14 cellular contexts compared by ENCODE assay signal in genomic region chr9:136086213-136086881, GRCh38. TPM values are rescaled to one million over a fixed set of nuclear protein-coding genes. Genes with fewer than 3 reads are reported as not detected.
A peak's percentile ranks its signal among the peaks of the same experiment; 100 is the strongest.
DNase-seq lines count a peak whose midpoint lies in the region; ATAC-seq and TF ChIP-seq lines count a peak whose summit lies in the region.
"Had no signal": no experiment of that assay in that cellular context is flagged by ENCODE, and none has a peak within 500 bp of the region (broad histone marks: within the 10 kb centered on the region; RNA-seq: fewer than 3 reads in every experiment).

No MANE protein-coding gene starts in this region.

- peak overlapping the region in 1 of 9 donors; percentile 58 for H3K27ac Mint-ChIP-seq in naive thymus-derived CD4-positive, alpha-beta T cell
- H3K27ac Mint-ChIP-seq: activated T-helper 17 cell treated with anti-CD3 and anti-CD28 coated beads, Interleukin-2, amount 50 U/mL, for 72 hours had no signal

- H3K4me3 ChIP-seq in BLaER1 treated with 17β-estradiol and CSF1 and Interleukin-3, amounts not matched to agents 10 nM and 100 nM: 0 out of 20 replicates have a peak overlapping the region, but pooled peaks of 1 of the 10 experiments have one; percentile 8
- H3K4me3 ChIP-seq in sigmoid colon (peak overlapping the region in 1 of 4 donors; percentile 11), MG63 (no peak overlapping the region)
- no peak overlapping the region for H3K4me3 ChIP-seq in naive thymus-derived CD4-positive, alpha-beta T cell (ENCODE audit: low read length)
- H3K4me3 ChIP-seq: skin epidermis had no signal

- H3K27ac ChIP-seq in BLaER1 treated with 17β-estradiol and CSF1 and Interleukin-3, amounts not matched to agents 10 nM and 100 nM: peak overlapping the region in 10 of 11 experiments; percentile 27 to 86 (median 82); a peak in 20 of 22 replicates
- peak overlapping the region; percentile 75 for H3K27ac ChIP-seq in angular gyrus (ENCODE audit: low read depth, low read length)
- peak overlapping the region; percentile 97 to 98 (median 98) for H3K27ac ChIP-seq in sigmoid colon
- no peak overlapping the region for H3K27ac ChIP-seq in naive thymus-derived CD4-positive, alpha-beta T cell (ENCODE audit: low read depth, low read length)

- no peak for TF ChIP-seq CTCF in sigmoid colon (IDR thresholded peaks at IDR 0.05)

- H3K4me1 ChIP-seq in BLaER1 treated with 17β-estradiol and CSF1 and Interleukin-3, amounts not matched to agents 10 nM and 100 nM: peaks cover 71 to 100% (median 98%) of the 10 kb centered on the region in 10 experiments
- peaks cover 0 to 99% (median 96%) of the 10 kb centered on the region in 4 donors for H3K4me1 ChIP-seq in sigmoid colon
- peaks cover 8 to 9% of the 10 kb centered on the region in 2 donors for H3K4me1 ChIP-seq in naive thymus-derived CD4-positive, alpha-beta T cell (ENCODE audit: control insufficient read depth in 2 of 2, insufficient read depth in 2 of 2, low read length in 2 of 2)

- H3K36me3 Mint-ChIP-seq in naive thymus-derived CD4-positive, alpha-beta T cell: peaks cover 0 to 3% (median 0%) of the 10 kb centered on the region in 5 donors

- intact Hi-C loops in left ventricle myocardium superior (cut with micrococcal nuclease) (no loop called here), sigmoid colon (cut with DNase I) (loop anchor here (5.0 kb wide), 1 partner anchor 34 kb away; no protein-coding TSS in a partner anchor)
- intact Hi-C loops in naive thymus-derived CD4-positive, alpha-beta T cell (cut with micrococcal nuclease): no loop called here

- peaks cover 0 to 98% (median 0%) of the 10 kb centered on the region in 11 experiments; a peak in 5 of 22 replicates for H4K20me1 ChIP-seq in BLaER1 treated with 17β-estradiol and CSF1 and Interleukin-3, amounts not matched to agents 10 nM and 100 nM

- ATAC-seq in left ventricle myocardium superior (peak; percentile 18), HG03175 (IDR thresholded peaks at IDR 0.05; ENCODE audit: unreplicated experiment) (no peak)
- no peak for ATAC-seq in naive thymus-derived CD4-positive, alpha-beta T cell
- ATAC-seq: activated T-helper 17 cell treated with anti-CD3 and anti-CD28 coated beads, Interleukin-2, amount 50 U/mL, for 72 hours had no signal

- peak overlapping the region; percentile 87 to 98 (median 93) for H3K4me2 ChIP-seq in BLaER1 treated with 17β-estradiol and CSF1 and Interleukin-3, amounts not matched to agents 10 nM and 100 nM

- no peak for TF ChIP-seq POLR2A in sigmoid colon (IDR thresholded peaks at IDR 0.05)

- peaks cover 0 to 2% (median 0%) of the 10 kb centered on the region in 5 donors for H3K27me3 Mint-ChIP-seq in naive thymus-derived CD4-positive, alpha-beta T cell
- H3K27me3 Mint-ChIP-seq: activated T-helper 17 cell treated with anti-CD3 and anti-CD28 coated beads, Interleukin-2, amount 50 U/mL, for 72 hours had no signal

- POLR2A ChIA-PET in naive thymus-derived CD4-positive, alpha-beta T cell (lab: Charles Lee): no interaction called here

- H3K4me1 Mint-ChIP-seq in naive thymus-derived CD4-positive, alpha-beta T cell: peaks cover 0 to 26% (median 23%) of the 10 kb centered on the region in 7 donors

- H3K36me3 ChIP-seq in BLaER1 treated with 17β-estradiol and CSF1 and Interleukin-3, amounts not matched to agents 10 nM and 100 nM: peaks cover 0 to 20% (median 0%) of the 10 kb centered on the region in 11 experiments; a peak in 3 of 22 replicates
- H3K36me3 ChIP-seq in sigmoid colon: peaks cover 0 to 10% (median 0%) of the 10 kb centered on the region in 4 donors
- H3K36me3 ChIP-seq in naive thymus-derived CD4-positive, alpha-beta T cell (ENCODE audit: control insufficient read depth in 2 of 3, insufficient read depth in 3 of 3, low read length in 3 of 3): no peaks in the 10 kb centered on the region
- no peaks in the 10 kb centered on the region; the same call in 1 of the 2 replicates for H3K36me3 ChIP-seq in MG63

- 82% methylated on average over 24 of the region's 24 CpGs for WGBS in sigmoid colon, 2 donors

- peaks cover 0 to 25% (median 16%) of the 10 kb centered on the region in 11 experiments; a peak in 17 of 22 replicates for H3K27me3 ChIP-seq in BLaER1 treated with 17β-estradiol and CSF1 and Interleukin-3, amounts not matched to agents 10 nM and 100 nM
- H3K27me3 ChIP-seq in sigmoid colon (no peaks in the 10 kb centered on the region), MG63 (no peaks in the 10 kb centered on the region)
- H3K27me3 ChIP-seq in naive thymus-derived CD4-positive, alpha-beta T cell (ENCODE audit: control insufficient read depth in 2 of 2, insufficient read depth in 2 of 2, low read length in 2 of 2): no peaks in the 10 kb centered on the region

- no peaks in the 10 kb centered on the region for H3K9me3 Mint-ChIP-seq in naive thymus-derived CD4-positive, alpha-beta T cell
- H3K9me3 Mint-ChIP-seq: activated T-helper 17 cell treated with anti-CD3 and anti-CD28 coated beads, Interleukin-2, amount 50 U/mL, for 72 hours had no signal

- TF ChIP-seq EP300 in sigmoid colon (IDR thresholded peaks at IDR 0.05): no peak

- no peak overlapping the region for H3K4me3 Mint-ChIP-seq in naive thymus-derived CD4-positive, alpha-beta T cell
- H3K4me3 Mint-ChIP-seq: activated T-helper 17 cell treated with anti-CD3 and anti-CD28 coated beads, Interleukin-2, amount 50 U/mL, for 72 hours had no signal

- peak overlapping the region; percentile 34 to 77 (median 60); a peak in 20 of 22 replicates for H3K9ac ChIP-seq in BLaER1 treated with 17β-estradiol and CSF1 and Interleukin-3, amounts not matched to agents 10 nM and 100 nM

- CTCF ChIA-PET in naive thymus-derived CD4-positive, alpha-beta T cell (lab: Charles Lee): interaction anchor here (0.6 kb wide), 1 partner anchor 10 kb away, joined by 4 read pairs; no protein-coding TSS in a partner anchor

- H3K9me3 ChIP-seq in BLaER1 treated with 17β-estradiol and CSF1 and Interleukin-3, amounts not matched to agents 10 nM and 100 nM (replicated peaks in 1 of 11): no peaks in the 10 kb centered on the region
- H3K9me3 ChIP-seq in sigmoid colon: no peaks in the 10 kb centered on the region
- no peaks in the 10 kb centered on the region for H3K9me3 ChIP-seq in naive thymus-derived CD4-positive, alpha-beta T cell (ENCODE audit: control insufficient read depth in 2 of 3, low read length in 3 of 3)
- no peaks in the 10 kb centered on the region for H3K9me3 ChIP-seq in MG63

- peak; percentile 61 for DNase-seq in left ventricle myocardium superior
- DNase-seq in sigmoid colon: peak; percentile 71
- DNase-seq in naive thymus-derived CD4-positive, alpha-beta T cell: no peak
- DNase-seq in MG63: no peak
- DNase-seq in stimulated activated CD4-positive, alpha-beta T cell treated with anti-CD3 and anti-CD28 coated beads, Interleukin-4, amount 100 ng/mL, for 24 hours: no peak
- DNase-seq: activated CD4-positive, alpha-beta T cell treated with anti-CD3 and anti-CD28 coated beads for 1 hour; erythroblast; NCI-H2081 treated with DMSO at 0.1 percent for 48 hours; T-helper 1 cell had no signal

RNA-seq across cellular contexts. Expression of gene NACC2, which starts 8.7 kb away (rescaled TPM):
- 39.1 TPM for total RNA-seq in left ventricle myocardium superior
- total RNA-seq in sigmoid colon: 10 to 100 TPM; 41.6 to 80.0 (median 65.4) TPM
- polyA plus RNA-seq in sigmoid colon: 10 to 100 TPM in 1 of 3 donors, 1 to 10 TPM in 2; 3.6 to 14.3 (median 5.1) TPM
- 10 to 100 TPM in 1 of 5 experiments, 1 to 10 TPM in 4; 2.7 to 17.7 (median 8.2) TPM for total RNA-seq in naive thymus-derived CD4-positive, alpha-beta T cell
- under 1 TPM; 0.92 to 0.97 TPM for polyA plus RNA-seq in naive thymus-derived CD4-positive, alpha-beta T cell
- 13.4 and 22.4 TPM in 2 replicates for total RNA-seq in MG63 (2014; rRNA removed; shearing (Covaris generic); ENCODE audit: low replicate concordance)

RNA-seq across cellular contexts. Expression of gene TMEM250, which starts 32.3 kb away (rescaled TPM):
- total RNA-seq in left ventricle myocardium superior: 16.6 TPM
- 10 to 100 TPM; 23.7 to 35.6 (median 30.2) TPM for total RNA-seq in sigmoid colon
- 10 to 100 TPM; 25.4 to 48.4 (median 27.6) TPM for polyA plus RNA-seq in sigmoid colon
- 10 to 100 TPM; 16.4 to 55.3 (median 41.3) TPM for total RNA-seq in naive thymus-derived CD4-positive, alpha-beta T cell
- polyA plus RNA-seq in naive thymus-derived CD4-positive, alpha-beta T cell: 10 to 100 TPM; 42.2 to 61.8 TPM
- total RNA-seq in MG63 (2014; rRNA removed; shearing (Covaris generic); ENCODE audit: low replicate concordance): 62.5 and 78.4 TPM in 2 replicates

Comparison
In these comparisons a context has a peak if more than half of its experiments do, and no peak if none do; other contexts are left out.
1. DNase-seq: peak in left ventricle myocardium superior (single experiment) and sigmoid colon (single experiment); none in naive thymus-derived CD4-positive, alpha-beta T cell (0 of 9), MG63 (single experiment) and stimulated activated CD4-positive, alpha-beta T cell treated with anti-CD3 and anti-CD28 coated beads, Interleukin-4, amount 100 ng/mL, for 24 hours (single experiment).